Comparison of ENCODE assay signal across 28 cellular contexts in the genomic region with DNA sequence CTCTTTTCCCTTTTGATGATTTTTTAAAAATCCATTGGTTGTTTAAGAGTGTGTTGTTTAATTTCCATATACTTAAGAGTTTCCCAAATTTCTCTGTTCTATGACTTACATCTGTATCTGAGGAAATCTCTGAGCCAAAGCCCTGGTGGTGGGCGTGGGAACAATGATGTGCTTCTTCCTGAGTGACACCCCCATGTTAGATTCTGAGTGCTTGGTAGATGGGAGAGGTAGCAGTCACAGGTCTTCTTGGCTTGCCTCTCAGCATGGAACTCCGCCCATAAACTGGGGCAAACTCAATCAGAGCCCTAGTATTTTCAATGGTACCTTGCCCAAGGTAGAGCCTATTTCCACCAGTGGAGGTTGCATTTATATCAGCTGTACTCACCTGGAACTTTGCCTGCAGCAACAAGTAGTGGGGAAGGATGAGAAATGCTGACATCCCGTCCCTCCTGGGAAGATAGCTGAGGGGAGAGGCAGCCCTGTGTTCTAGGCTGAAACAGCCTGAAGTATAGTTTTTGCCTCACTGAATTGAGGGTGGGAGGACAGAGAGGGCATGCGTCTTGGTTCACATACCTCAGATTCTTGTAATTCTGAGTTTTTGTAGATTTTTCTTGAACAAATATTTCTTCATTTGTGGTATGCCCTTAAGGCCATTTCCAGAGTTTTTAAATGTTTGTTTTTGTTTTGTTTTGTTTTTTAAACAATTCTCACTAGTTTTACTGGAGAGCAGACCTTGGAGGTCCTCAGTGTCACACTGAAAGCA. TPM values are rescaled to one million over a fixed set of nuclear protein-coding genes. Genes with fewer than 3 reads are reported as not detected.
A peak's percentile ranks its signal among the peaks of the same experiment; 100 is the strongest.
DNase-seq lines count a peak whose midpoint lies in the region; ATAC-seq and TF ChIP-seq lines count a peak whose summit lies in the region.
"Had no signal": no experiment of that assay in that cellular context is flagged by ENCODE, and none has a peak within 500 bp of the region (broad histone marks: within the 10 kb centered on the region; RNA-seq: fewer than 3 reads in every experiment).

No MANE protein-coding gene starts in this region.

- no peaks in the 10 kb centered on the region for H3K4me1 Mint-ChIP-seq in activated CD8-positive, alpha-beta T cell treated with anti-CD3 and anti-CD28 coated beads, Interleukin-2, amount 10 ng/mL, durations not matched to agents 7 days and 5 days (ENCODE audit: low read depth)
- no peaks in the 10 kb centered on the region for H3K4me1 Mint-ChIP-seq in activated CD4-positive, alpha-beta memory T cell treated with anti-CD3 and anti-CD28 coated beads for 36 hours (ENCODE audit: low read depth)
- H3K4me1 Mint-ChIP-seq: activated CD4-positive, alpha-beta memory T cell treated with anti-CD3 and anti-CD28 coated beads, Interleukin-2, amount 10 ng/mL, durations not matched to agents 7 days and 5 days; activated naive CD8-positive, alpha-beta T cell treated with anti-CD3 and anti-CD28 coated beads for 36 hours; mesothelial cell of epicardium; stimulated activated naive B cell treated with anti-CD40 and anti-IgM and Interleukin-4, amounts not matched to agents 10 μg/mL and 1 μg/mL and 100 μg/mL, for 72 hours; T-cell had no signal

- H3K4me1 ChIP-seq in esophagus muscularis mucosa = no peaks in the 10 kb centered on the region
- H3K4me1 ChIP-seq: body of pancreas, prostate gland, upper lobe of right lung had no signal

- H3K36me3 ChIP-seq in esophagus muscularis mucosa = no peaks in the 10 kb centered on the region
- H3K36me3 ChIP-seq: neutrophil, prostate gland, upper lobe of right lung had no signal

- no peaks in the 10 kb centered on the region for H3K36me3 Mint-ChIP-seq in activated CD8-positive, alpha-beta T cell treated with anti-CD3 and anti-CD28 coated beads, Interleukin-2, amount 10 ng/mL, durations not matched to agents 7 days and 5 days (ENCODE audit: low read depth)
- H3K36me3 Mint-ChIP-seq in activated CD4-positive, alpha-beta memory T cell treated with anti-CD3 and anti-CD28 coated beads for 36 hours = no peaks in the 10 kb centered on the region
- H3K36me3 Mint-ChIP-seq: activated naive CD8-positive, alpha-beta T cell treated with anti-CD3 and anti-CD28 coated beads for 36 hours; mesothelial cell of epicardium; naive B cell; T-cell had no signal

- no peak for ATAC-seq in activated CD8-positive, alpha-beta T cell treated with anti-CD3 and anti-CD28 coated beads, Interleukin-2, amount 10 ng/mL, durations not matched to agents 7 days and 5 days
- ATAC-seq: activated CD4-positive, CD25-positive, alpha-beta regulatory T cell treated with anti-CD3 and anti-CD28 coated beads, Interleukin-2, amount 50 U/mL, for 24 hours; body of pancreas; stimulated activated naive B cell treated with anti-CD40 and anti-IgM and Interleukin-4, amounts not matched to agents 10 μg/mL and 1 μg/mL and 100 μg/mL, for 72 hours; T-cell; upper lobe of right lung had no signal

- no peaks in the 10 kb centered on the region for H3K27me3 ChIP-seq in esophagus muscularis mucosa
- H3K27me3 ChIP-seq: body of pancreas, neutrophil, upper lobe of right lung had no signal

- no peaks in the 10 kb centered on the region for H3K9me3 Mint-ChIP-seq in activated CD8-positive, alpha-beta T cell treated with anti-CD3 and anti-CD28 coated beads, Interleukin-2, amount 10 ng/mL, durations not matched to agents 7 days and 5 days (ENCODE audit: insufficient read depth)
- no peaks in the 10 kb centered on the region for H3K9me3 Mint-ChIP-seq in activated CD4-positive, alpha-beta memory T cell treated with anti-CD3 and anti-CD28 coated beads for 36 hours
- H3K9me3 Mint-ChIP-seq: activated CD4-positive, alpha-beta memory T cell treated with anti-CD3 and anti-CD28 coated beads, Interleukin-2, amount 10 ng/mL, durations not matched to agents 7 days and 5 days; T-cell had no signal

- H3K27me3 Mint-ChIP-seq in activated CD8-positive, alpha-beta T cell treated with anti-CD3 and anti-CD28 coated beads, Interleukin-2, amount 10 ng/mL, durations not matched to agents 7 days and 5 days (ENCODE audit: low read depth) = peaks cover 16% of the 10 kb centered on the region
- H3K27me3 Mint-ChIP-seq in activated CD4-positive, alpha-beta memory T cell treated with anti-CD3 and anti-CD28 coated beads for 36 hours = no peaks in the 10 kb centered on the region
- H3K27me3 Mint-ChIP-seq: activated naive CD8-positive, alpha-beta T cell treated with anti-CD3 and anti-CD28 coated beads for 36 hours; stimulated activated naive B cell treated with anti-CD40 and anti-IgM and Interleukin-4, amounts not matched to agents 10 μg/mL and 1 μg/mL and 100 μg/mL, for 72 hours had no signal

- H3K27ac ChIP-seq in esophagus muscularis mucosa (replicated peaks in 1 of 4) = no peak overlapping the region
- H3K27ac ChIP-seq: body of pancreas, neutrophil, prostate gland, upper lobe of right lung had no signal

- no peak for TF ChIP-seq CTCF in esophagus muscularis mucosa (IDR thresholded peaks at IDR 0.05)

- H3K4me3 Mint-ChIP-seq in activated CD8-positive, alpha-beta T cell treated with anti-CD3 and anti-CD28 coated beads, Interleukin-2, amount 10 ng/mL, durations not matched to agents 7 days and 5 days = no peak overlapping the region
- H3K4me3 Mint-ChIP-seq in activated CD4-positive, alpha-beta memory T cell treated with anti-CD3 and anti-CD28 coated beads for 36 hours = no peak overlapping the region
- H3K4me3 Mint-ChIP-seq: activated CD4-positive, alpha-beta memory T cell treated with anti-CD3 and anti-CD28 coated beads, Interleukin-2, amount 10 ng/mL, durations not matched to agents 7 days and 5 days; activated naive CD8-positive, alpha-beta T cell treated with anti-CD3 and anti-CD28 coated beads for 36 hours; mesothelial cell of epicardium; naive B cell; stimulated activated naive B cell treated with anti-CD40 and anti-IgM and Interleukin-4, amounts not matched to agents 10 μg/mL and 1 μg/mL and 100 μg/mL, for 72 hours; T-cell had no signal

- no peak overlapping the region for H3K4me3 ChIP-seq in esophagus muscularis mucosa
- H3K4me3 ChIP-seq: body of pancreas, prostate gland, upper lobe of right lung had no signal

- POLR2A ChIA-PET in activated CD8-positive, alpha-beta T cell treated with anti-CD3 and anti-CD28 coated beads, Interleukin-2, amount 10 ng/mL, durations not matched to agents 7 days and 5 days (lab: Charles Lee) = no interaction called here
- POLR2A ChIA-PET in activated CD4-positive, alpha-beta memory T cell treated with anti-CD3 and anti-CD28 coated beads for 36 hours (lab: Charles Lee) = no interaction called here

- H3K27ac Mint-ChIP-seq in activated CD8-positive, alpha-beta T cell treated with anti-CD3 and anti-CD28 coated beads, Interleukin-2, amount 10 ng/mL, durations not matched to agents 7 days and 5 days = no peak overlapping the region
- H3K27ac Mint-ChIP-seq in activated CD4-positive, alpha-beta memory T cell treated with anti-CD3 and anti-CD28 coated beads for 36 hours = no peak overlapping the region
- H3K27ac Mint-ChIP-seq: activated CD4-positive, alpha-beta memory T cell treated with anti-CD3 and anti-CD28 coated beads, Interleukin-2, amount 10 ng/mL, durations not matched to agents 7 days and 5 days; activated naive CD8-positive, alpha-beta T cell treated with anti-CD3 and anti-CD28 coated beads for 36 hours; mesothelial cell of epicardium; naive B cell; stimulated activated naive B cell treated with anti-CD40 and anti-IgM and Interleukin-4, amounts not matched to agents 10 μg/mL and 1 μg/mL and 100 μg/mL, for 72 hours; T-cell had no signal

- H3K9me3 ChIP-seq in esophagus muscularis mucosa = no peaks in the 10 kb centered on the region
- H3K9me3 ChIP-seq: body of pancreas, neutrophil, prostate gland, upper lobe of right lung had no signal

- 83% methylated on average over 4 of the region's 4 CpGs for WGBS in esophagus muscularis mucosa

- intact Hi-C loops in esophagus muscularis mucosa (cut with DNase I) = no loop called here
- intact Hi-C loops in activated CD4-positive, alpha-beta memory T cell treated with anti-CD3 and anti-CD28 coated beads for 36 hours (cut with micrococcal nuclease) = no loop called here

- TF ChIP-seq EP300 in esophagus muscularis mucosa (IDR thresholded peaks at IDR 0.05) = no peak

- TF ChIP-seq POLR2A in esophagus muscularis mucosa (IDR thresholded peaks at IDR 0.05; ENCODE audit: low read depth) = no peak

- DNase-seq in GM03348 (ENCODE audit: low spot score) (peak; percentile 17), amniotic epithelial cell (ENCODE audit: low read depth) (peak; percentile 4), esophagus muscularis mucosa (ENCODE audit: extremely low spot score) (peak; percentile 60), A172 (ENCODE audit: low spot score) (no peak), DMS114 treated with DMSO at 0.1 percent for 48 hours (lab: John Stamatoyannopoulos, UW; ENCODE audit: unreplicated experiment) (no peak)
- no peak for DNase-seq in activated CD8-positive, alpha-beta T cell treated with anti-CD3 and anti-CD28 coated beads, Interleukin-2, amount 10 ng/mL, durations not matched to agents 7 days and 5 days
- DNase-seq in activated CD4-positive, alpha-beta memory T cell treated with anti-CD3 and anti-CD28 coated beads for 36 hours = no peak
- DNase-seq: activated CD4-positive, alpha-beta memory T cell treated with anti-CD3 and anti-CD28 coated beads, Interleukin-2, amount 10 ng/mL, durations not matched to agents 7 days and 5 days; activated effector memory CD4-positive, alpha-beta T cell treated with Interleukin-2 at 50 U/mL for 16 hours; activated naive CD8-positive, alpha-beta T cell treated with anti-CD3 and anti-CD28 coated beads for 36 hours; activated T-cell treated with anti-CD3 and anti-CD28 coated beads for 4 hours; body of pancreas; DMS53; effector CD8-positive, alpha-beta T cell; GF-D8; naive B cell; NCI-H146; NCI-H446 treated with DMSO at 0.1 percent for 48 hours; NCI-H82; RPMI8226; stimulated activated CD4-positive, alpha-beta T cell treated with anti-CD3 and anti-CD28 coated beads, Interleukin-15, amount 100 ng/mL, for 24 hours; stimulated activated naive B cell treated with anti-CD40 and anti-IgM and Interleukin-4, amounts not matched to agents 10 μg/mL and 1 μg/mL and 100 μg/mL, for 72 hours; T-cell; upper lobe of right lung had no signal

- CTCF ChIA-PET in activated CD8-positive, alpha-beta T cell treated with anti-CD3 and anti-CD28 coated beads, Interleukin-2, amount 10 ng/mL, durations not matched to agents 7 days and 5 days (lab: Charles Lee) = interaction anchor here (1.1 kb wide), 1 partner anchor 221 kb away, joined by 3 read pairs; no protein-coding TSS in a partner anchor
- CTCF ChIA-PET in activated CD4-positive, alpha-beta memory T cell treated with anti-CD3 and anti-CD28 coated beads for 36 hours (lab: Charles Lee) = no interaction called here

RNA-seq across cellular contexts. Expression of a gene that starts 26.4 kb away (rescaled TPM):
- 1 to 10 TPM in 1 of 4 donors, under 1 TPM in 1, not detected in 2; 0.17 to 1.8 TPM for total RNA-seq in esophagus muscularis mucosa
- total RNA-seq in A172 (2014; rRNA removed; shearing (Covaris generic)) = 0.50 and 0.76 TPM in 2 replicates
- under 1 TPM; 0.34 to 0.60 TPM for total RNA-seq in activated CD8-positive, alpha-beta T cell treated with anti-CD3 and anti-CD28 coated beads, Interleukin-2, amount 10 ng/mL, durations not matched to agents 7 days and 5 days
- total RNA-seq in activated CD4-positive, alpha-beta memory T cell treated with anti-CD3 and anti-CD28 coated beads for 36 hours = under 1 TPM; 0.65 to 0.81 TPM
- total RNA-seq: upper lobe of right lung had no signal

RNA-seq across cellular contexts. Expression of a gene that starts 26.5 kb away (rescaled TPM):
- 10 to 100 TPM; 25.7 to 42.6 (median 32.8) TPM for total RNA-seq in esophagus muscularis mucosa
- total RNA-seq in A172 (2014; rRNA removed; shearing (Covaris generic)) = 87.5 and 104 TPM in 2 replicates
- 10 to 100 TPM; 78.9 to 81.7 TPM for total RNA-seq in activated CD8-positive, alpha-beta T cell treated with anti-CD3 and anti-CD28 coated beads, Interleukin-2, amount 10 ng/mL, durations not matched to agents 7 days and 5 days
- 10 to 100 TPM; 44.3 to 45.0 TPM for total RNA-seq in activated CD4-positive, alpha-beta memory T cell treated with anti-CD3 and anti-CD28 coated beads for 36 hours

RNA-seq across cellular contexts. Expression of a gene that starts 26.6 kb away (rescaled TPM):
- total RNA-seq in esophagus muscularis mucosa = 100 to 1,000 TPM in 1 of 4 donors, 10 to 100 TPM in 3; 37.3 to 121 (median 68.5) TPM
- total RNA-seq in A172 (2014; rRNA removed; shearing (Covaris generic)) = 65.8 and 75.3 TPM in 2 replicates
- total RNA-seq in activated CD8-positive, alpha-beta T cell treated with anti-CD3 and anti-CD28 coated beads, Interleukin-2, amount 10 ng/mL, durations not matched to agents 7 days and 5 days = 10 to 100 TPM; 68.9 to 77.2 TPM
- 10 to 100 TPM; 54.4 to 57.7 TPM for total RNA-seq in activated CD4-positive, alpha-beta memory T cell treated with anti-CD3 and anti-CD28 coated beads for 36 hours

RNA-seq across cellular contexts. Expression of a gene that starts 35.9 kb away (rescaled TPM):
- 10 to 100 TPM; 18.2 to 31.1 (median 28.6) TPM for total RNA-seq in esophagus muscularis mucosa
- total RNA-seq in A172 (2014; rRNA removed; shearing (Covaris generic)) = 8.4 and 8.8 TPM in 2 replicates
- total RNA-seq in activated CD8-positive, alpha-beta T cell treated with anti-CD3 and anti-CD28 coated beads, Interleukin-2, amount 10 ng/mL, durations not matched to agents 7 days and 5 days = 10 to 100 TPM; 26.0 to 30.7 TPM
- total RNA-seq in activated CD4-positive, alpha-beta memory T cell treated with anti-CD3 and anti-CD28 coated beads for 36 hours = 10 to 100 TPM; 21.4 to 22.9 TPM

Comparison
In these comparisons a context has a peak if more than half of its experiments do, and no peak if none do; other contexts are left out.
1. DNase-seq: peak in GM03348 (single experiment), amniotic epithelial cell (single experiment) and esophagus muscularis mucosa (single experiment); none in A172 (single experiment), DMS114 treated with DMSO at 0.1 percent for 48 hours (single experiment), activated CD8-positive, alpha-beta T cell treated with anti-CD3 and anti-CD28 coated beads, Interleukin-2, amount 10 ng/mL, durations not matched to agents 7 days and 5 days (single experiment) and activated CD4-positive, alpha-beta memory T cell treated with anti-CD3 and anti-CD28 coated beads for 36 hours (single experiment).